Comparison of ENCODE assay signal across 1 cellular context in genomic region chrX:11215191-11215921, GRCh38.
TF ChIP-seq lines count a peak whose summit lies in the region.

No MANE protein-coding gene starts in this region.

TF ChIP-seq in GM23338, 12 proteins besides CTCF, POLR2A, EP300 and RAD21 (continued from another document):
- no peak for TF ChIP-seq ZNF462 (CRISPR knock-in tag; IDR thresholded peaks at IDR 0.05)
- no peak for TF ChIP-seq ZNF114 (CRISPR knock-in tag; IDR thresholded peaks at IDR 0.05)
- no peak for TF ChIP-seq NANOG (IDR thresholded peaks at IDR 0.05; ENCODE audit: borderline replicate concordance)
- TF ChIP-seq REST (IDR thresholded peaks at IDR 0.05; ENCODE audit: unreplicated experiment) = no peak
- TF ChIP-seq POLR2AphosphoS5 (IDR thresholded peaks at IDR 0.05; ENCODE audit: low read depth) = no peak
- TF ChIP-seq CREB1 (CRISPR knock-in tag; IDR thresholded peaks at IDR 0.05; ENCODE audit: low read depth) = no peak
- no peak for TF ChIP-seq ZNF331 (CRISPR knock-in tag; IDR thresholded peaks at IDR 0.05; ENCODE audit: low read depth)
- no peak for TF ChIP-seq JUNB (IDR thresholded peaks at IDR 0.05; ENCODE audit: unreplicated experiment)
